9 cellular contexts compared by ENCODE assay signal in the genomic region with DNA sequence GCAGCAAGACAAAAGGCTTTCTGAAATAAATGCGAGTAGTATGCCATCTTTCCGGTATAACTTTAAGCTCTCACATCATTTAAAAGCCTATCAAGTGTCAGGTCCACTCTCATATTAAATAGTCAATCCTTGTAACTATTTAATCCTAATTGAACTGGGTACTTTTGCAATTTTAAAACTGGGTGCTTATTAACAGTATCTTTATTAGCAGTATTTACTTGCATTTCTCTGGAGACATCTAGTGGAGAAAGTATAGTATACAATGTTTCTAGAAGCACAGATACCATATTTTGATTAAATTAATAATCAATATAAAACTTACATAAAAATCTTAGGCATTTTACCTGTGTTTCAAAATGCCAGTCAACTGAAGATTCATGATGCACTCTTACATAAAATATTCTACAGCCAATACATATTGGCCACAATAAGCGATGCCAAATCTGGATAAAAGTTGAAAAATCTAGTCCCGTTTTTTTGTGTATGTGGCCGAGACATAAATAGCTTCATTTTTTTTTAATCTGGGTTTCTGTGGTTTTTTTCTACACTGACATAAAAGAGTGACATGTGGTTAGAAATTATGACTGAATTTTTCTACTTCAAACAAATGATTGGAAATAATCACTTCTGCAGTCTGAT. TPM values are rescaled to one million over a fixed set of nuclear protein-coding genes. Genes with fewer than 3 reads are reported as not detected.
DNase-seq lines count a peak whose midpoint lies in the region; ATAC-seq and TF ChIP-seq lines count a peak whose summit lies in the region.
"Had no signal": no experiment of that assay in that cellular context is flagged by ENCODE, and none has a peak within 500 bp of the region (broad histone marks: within the 10 kb centered on the region; RNA-seq: fewer than 3 reads in every experiment).

No MANE protein-coding gene starts in this region.

- no peak overlapping the region for H3K4me3 ChIP-seq in Panc1 (ENCODE audit: low read depth in 2 of 2, low read length in 2 of 2)
- no peak overlapping the region for H3K4me3 ChIP-seq in fibroblast of the aortic adventitia (ENCODE audit: low read depth, low read length)
- no peak overlapping the region for H3K4me3 ChIP-seq in suprapubic skin

- H3K4me1 ChIP-seq in Panc1 (ENCODE audit: control insufficient read depth, insufficient read depth, low read length) (no peaks in the 10 kb centered on the region), suprapubic skin (peaks cover 6% of the 10 kb centered on the region)

- H3K4me3 Mint-ChIP-seq in activated naive CD8-positive, alpha-beta T cell treated with anti-CD3 and anti-CD28 coated beads, Interleukin-2, amount 50 U/mL, for 24 hours = no peak overlapping the region
- H3K4me3 Mint-ChIP-seq: CD4-positive, alpha-beta memory T cell had no signal

- TF ChIP-seq CTCF in Panc1 (IDR thresholded peaks at IDR 0.05) (peak; percentile 38; the same call in 1 of the 2 replicates), fibroblast of the aortic adventitia (IDR thresholded peaks at IDR 0.05; ENCODE audit: insufficient read depth, low read length) (peak; percentile 59), suprapubic skin (IDR thresholded peaks at IDR 0.05) (peak; percentile 20 to 25)

- TF ChIP-seq EP300 in suprapubic skin (IDR thresholded peaks at IDR 0.05) = no peak

- BruUV-seq in Panc1 (replicated peaks; lab: Mats Ljungman, UMichigan) = no TSS peak

- no peaks in the 10 kb centered on the region for H3K27me3 Mint-ChIP-seq in activated naive CD8-positive, alpha-beta T cell treated with anti-CD3 and anti-CD28 coated beads, Interleukin-2, amount 50 U/mL, for 24 hours
- H3K27me3 Mint-ChIP-seq: CD4-positive, alpha-beta memory T cell had no signal

- intact Hi-C loops in Panc1 (cut with micrococcal nuclease; ENCODE audit: unreplicated experiment) = loop anchor here (2.0 to 10.0 kb wide), 2 partner anchors 498 to 528 kb away; partner anchors contain the start of gene CSNK1A1L

- DNase-seq in NCI-H510A treated with DMSO at 0.1 percent for 48 hours (lab: John Stamatoyannopoulos, UW) (peak; percentile 4), NCI-H510A (lab: John Stamatoyannopoulos, UW) (no peak), Panc1 (ENCODE audit: low read depth, low spot score) (no peak), fibroblast of the aortic adventitia (ENCODE audit: low read depth) (peak; percentile 67), suprapubic skin (ENCODE audit: low spot score in 2 of 2) (no peak), SK-N-DZ (ENCODE audit: low spot score) (no peak)
- DNase-seq in activated naive CD8-positive, alpha-beta T cell treated with anti-CD3 and anti-CD28 coated beads, Interleukin-2, amount 50 U/mL, for 24 hours = no peak
- DNase-seq: CD4-positive, alpha-beta memory T cell had no signal

- no peaks in the 10 kb centered on the region for H3K36me3 Mint-ChIP-seq in activated naive CD8-positive, alpha-beta T cell treated with anti-CD3 and anti-CD28 coated beads, Interleukin-2, amount 50 U/mL, for 24 hours (ENCODE audit: low read depth)
- H3K36me3 Mint-ChIP-seq: CD4-positive, alpha-beta memory T cell had no signal

- ATAC-seq in Panc1 (no peak), HG03520 (IDR thresholded peaks at IDR 0.05; ENCODE audit: unreplicated experiment) (no peak)
- no peak for ATAC-seq in activated naive CD8-positive, alpha-beta T cell treated with anti-CD3 and anti-CD28 coated beads, Interleukin-2, amount 50 U/mL, for 24 hours

- POLR2A ChIA-PET in Panc1 (lab: Charles Lee) = no interaction called here

- no peaks in the 10 kb centered on the region for H3K36me3 ChIP-seq in Panc1 (ENCODE audit: control insufficient read depth, insufficient read depth, low read length)
- H3K36me3 ChIP-seq in suprapubic skin = no peaks in the 10 kb centered on the region

- H3K9me3 ChIP-seq in Panc1 (ENCODE audit: control insufficient read depth, insufficient read depth, low read depth, low read length) (no peaks in the 10 kb centered on the region), suprapubic skin (no peaks in the 10 kb centered on the region)

- H3K27ac ChIP-seq in Panc1 (ENCODE audit: low read length) (no peak overlapping the region), suprapubic skin (no peak overlapping the region)

- CTCF ChIA-PET in Panc1 (lab: Charles Lee) = no interaction called here

- no peak overlapping the region for H3K27ac Mint-ChIP-seq in activated naive CD8-positive, alpha-beta T cell treated with anti-CD3 and anti-CD28 coated beads, Interleukin-2, amount 50 U/mL, for 24 hours
- H3K27ac Mint-ChIP-seq: CD4-positive, alpha-beta memory T cell had no signal

- in situ Hi-C loops in Panc1 (cut with HindIII; ENCODE audit: low pct_unique_long_range_greater_than_20kb, low sequenced_read_pairs) = no loop called here

- no peak for TF ChIP-seq POLR2A in suprapubic skin (IDR thresholded peaks at IDR 0.05)

- peaks cover 5% of the 10 kb centered on the region for H3K9me3 Mint-ChIP-seq in activated naive CD8-positive, alpha-beta T cell treated with anti-CD3 and anti-CD28 coated beads, Interleukin-2, amount 50 U/mL, for 24 hours

- H3K27me3 ChIP-seq in Panc1 (ENCODE audit: control insufficient read depth, insufficient read depth, low read length) = no peaks in the 10 kb centered on the region
- H3K27me3 ChIP-seq in suprapubic skin = no peaks in the 10 kb centered on the region

- no peaks in the 10 kb centered on the region for H3K4me1 Mint-ChIP-seq in activated naive CD8-positive, alpha-beta T cell treated with anti-CD3 and anti-CD28 coated beads, Interleukin-2, amount 50 U/mL, for 24 hours
- H3K4me1 Mint-ChIP-seq: CD4-positive, alpha-beta memory T cell had no signal

- WGBS in suprapubic skin = 53% methylated on average over 5 of the region's 5 CpGs

RNA-seq across cellular contexts. Expression of gene POSTN, which starts 4.3 kb away (rescaled TPM):
- total RNA-seq in Panc1 (2021; ENCODE audit: unreplicated experiment) = 0.08 TPM
- polyA plus RNA-seq in Panc1 (2012; ENCODE audit: insufficient read length) = not detected
- total RNA-seq in fibroblast of the aortic adventitia (ENCODE audit: low replicate concordance) = 136 and 546 TPM in 2 replicates
- 100 to 1,000 TPM; 124 to 351 (median 232) TPM for total RNA-seq in suprapubic skin
- polyA plus RNA-seq in SK-N-DZ (2014; cell fraction: cytosol; rRNA removed) = not detected in 2 replicates
- polyA plus RNA-seq in SK-N-DZ (2014; cell fraction: nucleus; rRNA removed) = not detected in 2 replicates
- total RNA-seq: CD4-positive, alpha-beta memory T cell had no signal
- polyA plus RNA-seq: CD4-positive, alpha-beta memory T cell had no signal

Comparison
In these comparisons a context has a peak if more than half of its experiments do, and no peak if none do; other contexts are left out.
1. DNase-seq: peak in NCI-H510A treated with DMSO at 0.1 percent for 48 hours (single experiment) and fibroblast of the aortic adventitia (single experiment); none in NCI-H510A (single experiment), Panc1 (single experiment), suprapubic skin (0 of 2), activated naive CD8-positive, alpha-beta T cell treated with anti-CD3 and anti-CD28 coated beads, Interleukin-2, amount 50 U/mL, for 24 hours (single experiment) and SK-N-DZ (single experiment).
2. RNA of gene POSTN, which starts 4.3 kb away (total RNA-seq): 124 to 351 TPM in suprapubic skin and 136 to 546 TPM in fibroblast of the aortic adventitia; 0.08 TPM in Panc1 (single experiment); every median in the first group is over 100 times any median in the second.
3. Peak in every context shown above with its lines, with median percentiles within 50 percentile points of each other: CTCF ChIP-seq.